ENCODE assay signal across 1 cellular context in genomic region chr18:30088238-30088637, GRCh38.
A peak's percentile ranks its signal among the peaks of the same experiment; 100 is the strongest.
TF ChIP-seq lines count a peak whose summit lies in the region.

No MANE protein-coding gene starts in this region.

TF ChIP-seq in SK-N-SH treated with all-trans-retinoic acid at 6 μM for 48 hours, 23 proteins besides CTCF, POLR2A, EP300 and RAD21 (continued from another document):
- TF ChIP-seq TSHZ2 (CRISPR knock-in tag; IDR thresholded peaks at IDR 0.05) = no peak
- peak; percentile 80; the same call in 1 of the 2 replicates for TF ChIP-seq ESRRG (CRISPR knock-in tag; IDR thresholded peaks at IDR 0.05)
- no peak for TF ChIP-seq ZNF565 (CRISPR knock-in tag; conservative IDR thresholded peaks at IDR 0.05; ENCODE audit: low read depth)
- TF ChIP-seq RARB (CRISPR knock-in tag; IDR thresholded peaks at IDR 0.05) = no peak
- TF ChIP-seq PPARA (CRISPR knock-in tag; IDR thresholded peaks at IDR 0.05; ENCODE audit: borderline replicate concordance) = no peak
- TF ChIP-seq ZNF8 (CRISPR knock-in tag; IDR thresholded peaks at IDR 0.05) = no peak
- no peak for TF ChIP-seq ARNTL (CRISPR knock-in tag; IDR thresholded peaks at IDR 0.05; ENCODE audit: borderline replicate concordance, low read depth)
- TF ChIP-seq CSDC2 (CRISPR knock-in tag; IDR thresholded peaks at IDR 0.05) = no peak
- peak; percentile 95 for TF ChIP-seq ISL1 (CRISPR knock-in tag; IDR thresholded peaks at IDR 0.05)
- no peak for TF ChIP-seq ZNF70 (CRISPR knock-in tag; IDR thresholded peaks at IDR 0.05)
